35 cellular contexts compared by ENCODE assay signal in genomic region chr17:41617698-41618097, GRCh38. TPM values are rescaled to one million over a fixed set of nuclear protein-coding genes. Genes with fewer than 3 reads are reported as not detected.
A peak's percentile ranks its signal among the peaks of the same experiment; 100 is the strongest.
DNase-seq lines count a peak whose midpoint lies in the region; ATAC-seq and TF ChIP-seq lines count a peak whose summit lies in the region.
"Had no signal": no experiment of that assay in that cellular context is flagged by ENCODE, and none has a peak within 500 bp of the region (broad histone marks: within the 10 kb centered on the region; RNA-seq: fewer than 3 reads in every experiment).

No MANE protein-coding gene starts in this region.

- H3K27ac Mint-ChIP-seq in stimulated activated effector memory CD8-positive, alpha-beta T cell treated with anti-CD3 and anti-CD28 coated beads, Interleukin-12 subunit alpha, Interleukin-12 subunit beta, amount 100 ng/mL, for 72 hours, result no peak overlapping the region
- H3K27ac Mint-ChIP-seq: activated naive CD8-positive, alpha-beta T cell treated with anti-CD3 and anti-CD28 coated beads, Interleukin-2, amount 10 ng/mL, durations not matched to agents 7 days and 5 days; activated T-helper 2 cell treated with anti-CD3 and anti-CD28 coated beads, Interferon-gamma antibody, Interleukin-2, Interleukin-4, amounts not matched to agents 10 μg/mL and 5 μg/mL and 100 μg/mL, durations not matched to agents 14 hours and 24 hours and 36 hours; progenitor cell of endocrine pancreas had no signal

- H3K4me3 Mint-ChIP-seq in stimulated activated effector memory CD8-positive, alpha-beta T cell treated with anti-CD3 and anti-CD28 coated beads, Interleukin-12 subunit alpha, Interleukin-12 subunit beta, amount 100 ng/mL, for 72 hours, result no peak overlapping the region
- H3K4me3 Mint-ChIP-seq: activated naive CD8-positive, alpha-beta T cell treated with anti-CD3 and anti-CD28 coated beads, Interleukin-2, amount 10 ng/mL, durations not matched to agents 7 days and 5 days had no signal

- H3K27ac ChIP-seq in RWPE1, result peak overlapping the region; percentile 100
- H3K27ac ChIP-seq: 22Rv1, ascending aorta, C4-2B, cardiac muscle cell, PC-9, tibial nerve, WERI-Rb-1 had no signal

- H3K4me1 Mint-ChIP-seq in stimulated activated effector memory CD8-positive, alpha-beta T cell treated with anti-CD3 and anti-CD28 coated beads, Interleukin-12 subunit alpha, Interleukin-12 subunit beta, amount 100 ng/mL, for 72 hours, result no peaks in the 10 kb centered on the region
- H3K4me1 Mint-ChIP-seq: activated naive CD8-positive, alpha-beta T cell treated with anti-CD3 and anti-CD28 coated beads, Interleukin-2, amount 10 ng/mL, durations not matched to agents 7 days and 5 days had no signal

- POLR2A ChIA-PET in RWPE1 (lab: Yijun Ruan, JAX; ENCODE audit: low non-redundant PET) (no interaction called here), GM10248 (lab: Yijun Ruan, JAX) (no interaction called here)

- H3K36me3 Mint-ChIP-seq in stimulated activated effector memory CD8-positive, alpha-beta T cell treated with anti-CD3 and anti-CD28 coated beads, Interleukin-12 subunit alpha, Interleukin-12 subunit beta, amount 100 ng/mL, for 72 hours, result no peaks in the 10 kb centered on the region
- H3K36me3 Mint-ChIP-seq: activated naive CD8-positive, alpha-beta T cell treated with anti-CD3 and anti-CD28 coated beads, Interleukin-2, amount 10 ng/mL, durations not matched to agents 7 days and 5 days had no signal

- ATAC-seq in esophagus mucosa, result peak; percentile 3
- peak; percentile 22 for ATAC-seq in stimulated activated effector memory CD8-positive, alpha-beta T cell treated with anti-CD3 and anti-CD28 coated beads, Interleukin-12 subunit alpha, Interleukin-12 subunit beta, amount 100 ng/mL, for 72 hours
- ATAC-seq: sciatic nerve had no signal

- no peaks in the 10 kb centered on the region for H3K9me3 Mint-ChIP-seq in stimulated activated effector memory CD8-positive, alpha-beta T cell treated with anti-CD3 and anti-CD28 coated beads, Interleukin-12 subunit alpha, Interleukin-12 subunit beta, amount 100 ng/mL, for 72 hours
- H3K9me3 Mint-ChIP-seq: activated naive CD8-positive, alpha-beta T cell treated with anti-CD3 and anti-CD28 coated beads, Interleukin-2, amount 10 ng/mL, durations not matched to agents 7 days and 5 days; activated T-helper 2 cell treated with anti-CD3 and anti-CD28 coated beads, Interferon-gamma antibody, Interleukin-2, Interleukin-4, amounts not matched to agents 10 μg/mL and 5 μg/mL and 100 μg/mL, durations not matched to agents 14 hours and 24 hours and 36 hours had no signal

- no peak for TF ChIP-seq CTCF in RWPE1 (conservative IDR thresholded peaks at IDR 0.05; ENCODE audit: low read depth)
- no peak for TF ChIP-seq CTCF in GM10248 (IDR thresholded peaks at IDR 0.05; ENCODE audit: control extremely low read depth, extremely low read depth, low read depth, missing control alignments)

- CTCF ChIA-PET in RWPE1 (lab: Yijun Ruan, JAX) (no interaction called here), GM10248 (lab: Yijun Ruan, JAX) (no interaction called here)

- DNase-seq in DMS 273 (lab: John Stamatoyannopoulos, UW; ENCODE audit: unreplicated experiment) (peak; percentile 30), DMS 273 treated with DMSO at 0.1 percent for 48 hours (lab: John Stamatoyannopoulos, UW) (no peak), RWPE1 (ENCODE audit: low spot score) (no peak), pons (ENCODE audit: low spot score) (no peak), GM10248 (ENCODE audit: extremely low spot score) (no peak)
- no peak for DNase-seq in stimulated activated effector memory CD8-positive, alpha-beta T cell treated with anti-CD3 and anti-CD28 coated beads, Interleukin-12 subunit alpha, Interleukin-12 subunit beta, amount 100 ng/mL, for 72 hours (ENCODE audit: low spot score in 2 of 2)
- no peak for DNase-seq in activated naive CD4-positive, alpha-beta T cell treated with anti-CD3 and anti-CD28 coated beads, Interleukin-2, amount 50 U/mL, for 16 hours
- DNase-seq: activated CD4-positive, alpha-beta T cell treated with anti-CD3 and anti-CD28 coated beads for 48 hours; activated naive CD8-positive, alpha-beta T cell treated with anti-CD3 and anti-CD28 coated beads, Interleukin-2, amount 10 ng/mL, durations not matched to agents 7 days and 5 days; Caco-2; DMS79; effector CD8-positive, alpha-beta T cell; erythroblast; Karpas-422; NCI-H1417 treated with DMSO at 0.1 percent for 48 hours; NCI-H2081; PC-9; SIG-M5; stimulated activated CD4-positive, alpha-beta T cell treated with anti-CD3 and anti-CD28 coated beads, Interleukin-15, amount 100 ng/mL, for 24 hours; stimulated activated CD4-positive, alpha-beta T cell treated with anti-CD3 and anti-CD28 coated beads, Interleukin-4, amount 100 ng/mL, for 4 hours; SW 1271; WERI-Rb-1 had no signal

RNA-seq across cellular contexts. Expression of gene KRT16, which starts 5.1 kb away (rescaled TPM):
- total RNA-seq in esophagus mucosa, result 2,310 TPM
- total RNA-seq: activated naive CD8-positive, alpha-beta T cell treated with anti-CD3 and anti-CD28 coated beads, Interleukin-2, amount 10 ng/mL, durations not matched to agents 7 days and 5 days; activated T-helper 2 cell treated with anti-CD3 and anti-CD28 coated beads, Interferon-gamma antibody, Interleukin-2, Interleukin-4, amounts not matched to agents 10 μg/mL and 5 μg/mL and 100 μg/mL, durations not matched to agents 14 hours and 24 hours and 36 hours; Caco-2; cardiac muscle cell; liver; myocyte; NCI-H460; progenitor cell of endocrine pancreas had no signal

RNA-seq across cellular contexts. Expression of gene KRT17, which starts 6.7 kb away (rescaled TPM):
- 380 TPM for total RNA-seq in esophagus mucosa
- total RNA-seq: activated naive CD8-positive, alpha-beta T cell treated with anti-CD3 and anti-CD28 coated beads, Interleukin-2, amount 10 ng/mL, durations not matched to agents 7 days and 5 days; activated T-helper 2 cell treated with anti-CD3 and anti-CD28 coated beads, Interferon-gamma antibody, Interleukin-2, Interleukin-4, amounts not matched to agents 10 μg/mL and 5 μg/mL and 100 μg/mL, durations not matched to agents 14 hours and 24 hours and 36 hours; cardiac muscle cell; liver; sciatic nerve had no signal

RNA-seq across cellular contexts. Expression of gene KRT14, which starts 31.0 kb away (rescaled TPM):
- total RNA-seq in esophagus mucosa, result 5,105 TPM
- total RNA-seq: activated naive CD8-positive, alpha-beta T cell treated with anti-CD3 and anti-CD28 coated beads, Interleukin-2, amount 10 ng/mL, durations not matched to agents 7 days and 5 days; activated T-helper 2 cell treated with anti-CD3 and anti-CD28 coated beads, Interferon-gamma antibody, Interleukin-2, Interleukin-4, amounts not matched to agents 10 μg/mL and 5 μg/mL and 100 μg/mL, durations not matched to agents 14 hours and 24 hours and 36 hours; Caco-2; cardiac muscle cell; kidney; liver; myocyte; NCI-H460; progenitor cell of endocrine pancreas had no signal

RNA-seq across cellular contexts. Expression of gene KRT9, which starts 45.8 kb away (rescaled TPM):
- total RNA-seq in esophagus mucosa, result 0.16 TPM
- total RNA-seq: activated naive CD8-positive, alpha-beta T cell treated with anti-CD3 and anti-CD28 coated beads, Interleukin-2, amount 10 ng/mL, durations not matched to agents 7 days and 5 days; activated T-helper 2 cell treated with anti-CD3 and anti-CD28 coated beads, Interferon-gamma antibody, Interleukin-2, Interleukin-4, amounts not matched to agents 10 μg/mL and 5 μg/mL and 100 μg/mL, durations not matched to agents 14 hours and 24 hours and 36 hours; ascending aorta; Caco-2; cardiac muscle cell; kidney; liver; myocyte; NCI-H460; progenitor cell of endocrine pancreas; sciatic nerve; tibial nerve had no signal
